Comparison of ENCODE assay signal across 1 cellular context in the genomic region with DNA sequence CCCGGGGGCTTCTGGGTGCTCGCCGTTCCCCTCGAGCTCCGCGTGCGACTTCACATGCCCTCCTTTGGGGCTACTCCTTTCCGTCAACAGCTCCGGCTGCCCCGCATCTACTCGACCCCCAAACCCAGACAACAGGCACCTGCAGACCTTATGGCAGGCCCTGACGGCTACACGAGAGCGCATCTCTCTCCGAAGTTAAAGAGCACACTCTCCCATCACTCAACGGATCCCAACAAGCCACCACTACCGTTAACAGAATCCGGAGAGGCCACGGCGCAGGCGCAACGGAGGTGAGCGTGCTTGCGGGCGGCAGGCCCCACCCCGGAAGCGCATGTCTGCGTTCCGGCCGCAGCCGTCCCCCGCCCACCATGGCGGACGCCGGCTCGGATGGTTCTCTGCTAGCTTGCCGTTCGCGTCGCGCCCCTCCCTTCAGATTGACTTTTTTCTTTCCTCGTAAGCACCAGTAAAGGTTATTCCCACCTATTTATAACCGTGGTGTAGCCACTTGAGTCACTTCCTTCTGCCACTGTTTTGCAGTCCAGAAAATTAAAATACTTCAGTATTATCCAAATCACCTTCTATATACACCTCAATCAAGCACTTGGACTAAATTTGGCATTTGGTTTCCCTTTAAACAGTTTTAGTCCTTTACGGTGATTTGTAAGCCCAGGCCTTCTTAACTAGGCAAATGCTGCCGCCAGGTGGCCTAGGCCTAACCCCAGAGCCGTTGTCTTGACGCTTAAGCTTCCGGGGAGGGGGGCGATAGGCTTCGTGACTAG.
TF ChIP-seq lines count a peak whose summit lies in the region.

A gene (minus strand): TSS at position 269 of the 779 bp plus-strand sequence. CDS start 86 bp downstream, at position 183.

TF ChIP-seq in K562, 482 proteins besides CTCF, POLR2A, EP300 and RAD21 (continued from another document and continues in another):
- no peak for TF ChIP-seq PURB (CRISPR knock-in tag; IDR thresholded peaks at IDR 0.05; ENCODE audit: low read depth)
- peak in 1 of 2 experiments; percentile 47; a peak in 1 of 3 replicates for TF ChIP-seq CBX3 (IDR thresholded peaks at IDR 0.05; ENCODE audit: borderline replicate concordance in 1 of 2, low read length in 2 of 2)
- TF ChIP-seq WHSC1 (IDR thresholded peaks at IDR 0.05; ENCODE audit: low read length), result no peak
- 0 out of 2 replicates have a peak, but pooled peaks have one; percentile 48 for TF ChIP-seq ILK (tag; IDR thresholded peaks at IDR 0.05; ENCODE audit: borderline replicate concordance, low read depth)
- TF ChIP-seq FOXK2 (conservative IDR thresholded peaks at IDR 0.05 in 1 of 2, IDR thresholded peaks at IDR 0.05 in 1 of 2; ENCODE audit: low read depth in 2 of 2), result peak; percentile 54 to 73; a peak in 3 of 4 replicates
- TF ChIP-seq, protein P1, sequence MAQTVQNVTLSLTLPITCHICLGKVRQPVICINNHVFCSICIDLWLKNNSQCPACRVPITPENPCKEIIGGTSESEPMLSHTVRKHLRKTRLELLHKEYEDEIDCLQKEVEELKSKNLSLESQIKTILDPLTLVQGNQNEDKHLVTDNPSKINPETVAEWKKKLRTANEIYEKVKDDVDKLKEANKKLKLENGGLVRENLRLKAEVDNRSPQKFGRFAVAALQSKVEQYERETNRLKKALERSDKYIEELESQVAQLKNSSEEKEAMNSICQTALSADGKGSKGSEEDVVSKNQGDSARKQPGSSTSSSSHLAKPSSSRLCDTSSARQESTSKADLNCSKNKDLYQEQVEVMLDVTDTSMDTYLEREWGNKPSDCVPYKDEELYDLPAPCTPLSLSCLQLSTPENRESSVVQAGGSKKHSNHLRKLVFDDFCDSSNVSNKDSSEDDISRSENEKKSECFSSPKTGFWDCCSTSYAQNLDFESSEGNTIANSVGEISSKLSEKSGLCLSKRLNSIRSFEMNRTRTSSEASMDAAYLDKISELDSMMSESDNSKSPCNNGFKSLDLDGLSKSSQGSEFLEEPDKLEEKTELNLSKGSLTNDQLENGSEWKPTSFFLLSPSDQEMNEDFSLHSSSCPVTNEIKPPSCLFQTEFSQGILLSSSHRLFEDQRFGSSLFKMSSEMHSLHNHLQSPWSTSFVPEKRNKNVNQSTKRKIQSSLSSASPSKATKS (CRISPR knock-in tag; IDR thresholded peaks at IDR 0.05), result 0 out of 2 replicates have a peak, but pooled peaks have one; percentile 62
- TF ChIP-seq, protein P2, sequence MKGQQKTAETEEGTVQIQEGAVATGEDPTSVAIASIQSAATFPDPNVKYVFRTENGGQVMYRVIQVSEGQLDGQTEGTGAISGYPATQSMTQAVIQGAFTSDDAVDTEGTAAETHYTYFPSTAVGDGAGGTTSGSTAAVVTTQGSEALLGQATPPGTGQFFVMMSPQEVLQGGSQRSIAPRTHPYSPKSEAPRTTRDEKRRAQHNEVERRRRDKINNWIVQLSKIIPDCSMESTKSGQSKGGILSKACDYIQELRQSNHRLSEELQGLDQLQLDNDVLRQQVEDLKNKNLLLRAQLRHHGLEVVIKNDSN (CRISPR knock-in tag; IDR thresholded peaks at IDR 0.05), result peak; percentile 40
- no peak for TF ChIP-seq YBX1 (IDR thresholded peaks at IDR 0.05)
- no peak for TF ChIP-seq ZKSCAN3 (CRISPR knock-in tag; IDR thresholded peaks at IDR 0.05)
- peak; percentile 57 for TF ChIP-seq BRD9 (IDR thresholded peaks at IDR 0.05; ENCODE audit: low read depth, partially characterized antibody)
- no peak for TF ChIP-seq PHB (CRISPR knock-in tag; IDR thresholded peaks at IDR 0.05)
- TF ChIP-seq RBBP5 (IDR thresholded peaks at IDR 0.05; ENCODE audit: borderline replicate concordance, insufficient read depth, low read length, poor library complexity, severe bottlenecking), result peak; percentile 66
- TF ChIP-seq GABPB1 (CRISPR knock-in tag; IDR thresholded peaks at IDR 0.05), result peak; percentile 94
- TF ChIP-seq, protein P3, sequence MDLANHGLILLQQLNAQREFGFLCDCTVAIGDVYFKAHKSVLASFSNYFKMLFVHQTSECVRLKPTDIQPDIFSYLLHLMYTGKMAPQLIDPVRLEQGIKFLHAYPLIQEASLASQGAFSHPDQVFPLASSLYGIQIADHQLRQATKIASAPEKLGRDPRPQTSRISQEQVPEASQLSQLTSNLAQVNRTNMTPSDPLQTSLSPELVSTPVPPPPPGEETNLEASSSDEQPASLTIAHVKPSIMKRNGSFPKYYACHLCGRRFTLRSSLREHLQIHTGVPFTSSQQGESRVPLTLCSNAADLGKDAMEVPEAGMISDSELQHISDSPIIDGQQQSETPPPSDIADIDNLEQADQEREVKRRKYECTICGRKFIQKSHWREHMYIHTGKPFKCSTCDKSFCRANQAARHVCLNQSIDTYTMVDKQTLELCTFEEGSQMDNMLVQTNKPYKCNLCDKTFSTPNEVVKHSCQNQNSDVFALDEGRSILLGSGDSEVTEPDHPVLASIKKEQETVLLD (IDR thresholded peaks at IDR 0.05), result peak; percentile 92
- no peak for TF ChIP-seq RFX7 (CRISPR knock-in tag; IDR thresholded peaks at IDR 0.05)
- peak; percentile 27 to 55; a peak in 1 of 4 replicates for TF ChIP-seq SRF (CRISPR knock-in tag; IDR thresholded peaks at IDR 0.05)
- TF ChIP-seq, protein P4, sequence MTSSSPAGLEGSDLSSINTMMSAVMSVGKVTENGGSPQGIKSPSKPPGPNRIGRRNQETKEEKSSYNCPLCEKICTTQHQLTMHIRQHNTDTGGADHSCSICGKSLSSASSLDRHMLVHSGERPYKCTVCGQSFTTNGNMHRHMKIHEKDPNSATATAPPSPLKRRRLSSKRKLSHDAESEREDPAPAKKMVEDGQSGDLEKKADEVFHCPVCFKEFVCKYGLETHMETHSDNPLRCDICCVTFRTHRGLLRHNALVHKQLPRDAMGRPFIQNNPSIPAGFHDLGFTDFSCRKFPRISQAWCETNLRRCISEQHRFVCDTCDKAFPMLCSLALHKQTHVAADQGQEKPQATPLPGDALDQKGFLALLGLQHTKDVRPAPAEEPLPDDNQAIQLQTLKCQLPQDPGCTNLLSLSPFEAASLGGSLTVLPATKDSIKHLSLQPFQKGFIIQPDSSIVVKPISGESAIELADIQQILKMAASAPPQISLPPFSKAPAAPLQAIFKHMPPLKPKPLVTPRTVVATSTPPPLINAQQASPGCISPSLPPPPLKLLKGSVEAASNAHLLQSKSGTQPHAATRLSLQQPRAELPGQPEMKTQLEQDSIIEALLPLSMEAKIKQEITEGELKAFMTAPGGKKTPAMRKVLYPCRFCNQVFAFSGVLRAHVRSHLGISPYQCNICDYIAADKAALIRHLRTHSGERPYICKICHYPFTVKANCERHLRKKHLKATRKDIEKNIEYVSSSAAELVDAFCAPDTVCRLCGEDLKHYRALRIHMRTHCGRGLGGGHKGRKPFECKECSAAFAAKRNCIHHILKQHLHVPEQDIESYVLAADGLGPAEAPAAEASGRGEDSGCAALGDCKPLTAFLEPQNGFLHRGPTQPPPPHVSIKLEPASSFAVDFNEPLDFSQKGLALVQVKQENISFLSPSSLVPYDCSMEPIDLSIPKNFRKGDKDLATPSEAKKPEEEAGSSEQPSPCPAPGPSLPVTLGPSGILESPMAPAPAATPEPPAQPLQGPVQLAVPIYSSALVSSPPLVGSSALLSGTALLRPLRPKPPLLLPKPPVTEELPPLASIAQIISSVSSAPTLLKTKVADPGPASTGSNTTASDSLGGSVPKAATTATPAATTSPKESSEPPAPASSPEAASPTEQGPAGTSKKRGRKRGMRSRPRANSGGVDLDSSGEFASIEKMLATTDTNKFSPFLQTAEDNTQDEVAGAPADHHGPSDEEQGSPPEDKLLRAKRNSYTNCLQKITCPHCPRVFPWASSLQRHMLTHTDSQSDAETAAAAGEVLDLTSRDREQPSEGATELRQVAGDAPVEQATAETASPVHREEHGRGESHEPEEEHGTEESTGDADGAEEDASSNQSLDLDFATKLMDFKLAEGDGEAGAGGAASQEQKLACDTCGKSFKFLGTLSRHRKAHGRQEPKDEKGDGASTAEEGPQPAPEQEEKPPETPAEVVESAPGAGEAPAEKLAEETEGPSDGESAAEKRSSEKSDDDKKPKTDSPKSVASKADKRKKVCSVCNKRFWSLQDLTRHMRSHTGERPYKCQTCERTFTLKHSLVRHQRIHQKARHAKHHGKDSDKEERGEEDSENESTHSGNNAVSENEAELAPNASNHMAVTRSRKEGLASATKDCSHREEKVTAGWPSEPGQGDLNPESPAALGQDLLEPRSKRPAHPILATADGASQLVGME (CRISPR knock-in tag; IDR thresholded peaks at IDR 0.05), result 0 out of 2 replicates have a peak, but pooled peaks have one; percentile 31
- TF ChIP-seq MEF2D (tag; conservative IDR thresholded peaks at IDR 0.05; ENCODE audit: low read depth), result peak; percentile 50; the same call in 1 of the 2 replicates
- no peak for TF ChIP-seq JUNB (CRISPR knock-in tag; conservative IDR thresholded peaks at IDR 0.05)
- peak; percentile 45; the same call in 1 of the 2 replicates for TF ChIP-seq ZNF134 (CRISPR knock-in tag; conservative IDR thresholded peaks at IDR 0.05)
- peak; percentile 96 for TF ChIP-seq RBFOX2 (IDR thresholded peaks at IDR 0.05; ENCODE audit: low read depth, low read length)
- TF ChIP-seq, protein P5, sequence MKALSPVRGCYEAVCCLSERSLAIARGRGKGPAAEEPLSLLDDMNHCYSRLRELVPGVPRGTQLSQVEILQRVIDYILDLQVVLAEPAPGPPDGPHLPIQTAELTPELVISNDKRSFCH (CRISPR knock-in tag; IDR thresholded peaks at IDR 0.05), result no peak
- TF ChIP-seq, protein P5 (tag; IDR thresholded peaks at IDR 0.05), result peak; percentile 74; the same call in 1 of the 2 replicates
- TF ChIP-seq, protein P6, sequence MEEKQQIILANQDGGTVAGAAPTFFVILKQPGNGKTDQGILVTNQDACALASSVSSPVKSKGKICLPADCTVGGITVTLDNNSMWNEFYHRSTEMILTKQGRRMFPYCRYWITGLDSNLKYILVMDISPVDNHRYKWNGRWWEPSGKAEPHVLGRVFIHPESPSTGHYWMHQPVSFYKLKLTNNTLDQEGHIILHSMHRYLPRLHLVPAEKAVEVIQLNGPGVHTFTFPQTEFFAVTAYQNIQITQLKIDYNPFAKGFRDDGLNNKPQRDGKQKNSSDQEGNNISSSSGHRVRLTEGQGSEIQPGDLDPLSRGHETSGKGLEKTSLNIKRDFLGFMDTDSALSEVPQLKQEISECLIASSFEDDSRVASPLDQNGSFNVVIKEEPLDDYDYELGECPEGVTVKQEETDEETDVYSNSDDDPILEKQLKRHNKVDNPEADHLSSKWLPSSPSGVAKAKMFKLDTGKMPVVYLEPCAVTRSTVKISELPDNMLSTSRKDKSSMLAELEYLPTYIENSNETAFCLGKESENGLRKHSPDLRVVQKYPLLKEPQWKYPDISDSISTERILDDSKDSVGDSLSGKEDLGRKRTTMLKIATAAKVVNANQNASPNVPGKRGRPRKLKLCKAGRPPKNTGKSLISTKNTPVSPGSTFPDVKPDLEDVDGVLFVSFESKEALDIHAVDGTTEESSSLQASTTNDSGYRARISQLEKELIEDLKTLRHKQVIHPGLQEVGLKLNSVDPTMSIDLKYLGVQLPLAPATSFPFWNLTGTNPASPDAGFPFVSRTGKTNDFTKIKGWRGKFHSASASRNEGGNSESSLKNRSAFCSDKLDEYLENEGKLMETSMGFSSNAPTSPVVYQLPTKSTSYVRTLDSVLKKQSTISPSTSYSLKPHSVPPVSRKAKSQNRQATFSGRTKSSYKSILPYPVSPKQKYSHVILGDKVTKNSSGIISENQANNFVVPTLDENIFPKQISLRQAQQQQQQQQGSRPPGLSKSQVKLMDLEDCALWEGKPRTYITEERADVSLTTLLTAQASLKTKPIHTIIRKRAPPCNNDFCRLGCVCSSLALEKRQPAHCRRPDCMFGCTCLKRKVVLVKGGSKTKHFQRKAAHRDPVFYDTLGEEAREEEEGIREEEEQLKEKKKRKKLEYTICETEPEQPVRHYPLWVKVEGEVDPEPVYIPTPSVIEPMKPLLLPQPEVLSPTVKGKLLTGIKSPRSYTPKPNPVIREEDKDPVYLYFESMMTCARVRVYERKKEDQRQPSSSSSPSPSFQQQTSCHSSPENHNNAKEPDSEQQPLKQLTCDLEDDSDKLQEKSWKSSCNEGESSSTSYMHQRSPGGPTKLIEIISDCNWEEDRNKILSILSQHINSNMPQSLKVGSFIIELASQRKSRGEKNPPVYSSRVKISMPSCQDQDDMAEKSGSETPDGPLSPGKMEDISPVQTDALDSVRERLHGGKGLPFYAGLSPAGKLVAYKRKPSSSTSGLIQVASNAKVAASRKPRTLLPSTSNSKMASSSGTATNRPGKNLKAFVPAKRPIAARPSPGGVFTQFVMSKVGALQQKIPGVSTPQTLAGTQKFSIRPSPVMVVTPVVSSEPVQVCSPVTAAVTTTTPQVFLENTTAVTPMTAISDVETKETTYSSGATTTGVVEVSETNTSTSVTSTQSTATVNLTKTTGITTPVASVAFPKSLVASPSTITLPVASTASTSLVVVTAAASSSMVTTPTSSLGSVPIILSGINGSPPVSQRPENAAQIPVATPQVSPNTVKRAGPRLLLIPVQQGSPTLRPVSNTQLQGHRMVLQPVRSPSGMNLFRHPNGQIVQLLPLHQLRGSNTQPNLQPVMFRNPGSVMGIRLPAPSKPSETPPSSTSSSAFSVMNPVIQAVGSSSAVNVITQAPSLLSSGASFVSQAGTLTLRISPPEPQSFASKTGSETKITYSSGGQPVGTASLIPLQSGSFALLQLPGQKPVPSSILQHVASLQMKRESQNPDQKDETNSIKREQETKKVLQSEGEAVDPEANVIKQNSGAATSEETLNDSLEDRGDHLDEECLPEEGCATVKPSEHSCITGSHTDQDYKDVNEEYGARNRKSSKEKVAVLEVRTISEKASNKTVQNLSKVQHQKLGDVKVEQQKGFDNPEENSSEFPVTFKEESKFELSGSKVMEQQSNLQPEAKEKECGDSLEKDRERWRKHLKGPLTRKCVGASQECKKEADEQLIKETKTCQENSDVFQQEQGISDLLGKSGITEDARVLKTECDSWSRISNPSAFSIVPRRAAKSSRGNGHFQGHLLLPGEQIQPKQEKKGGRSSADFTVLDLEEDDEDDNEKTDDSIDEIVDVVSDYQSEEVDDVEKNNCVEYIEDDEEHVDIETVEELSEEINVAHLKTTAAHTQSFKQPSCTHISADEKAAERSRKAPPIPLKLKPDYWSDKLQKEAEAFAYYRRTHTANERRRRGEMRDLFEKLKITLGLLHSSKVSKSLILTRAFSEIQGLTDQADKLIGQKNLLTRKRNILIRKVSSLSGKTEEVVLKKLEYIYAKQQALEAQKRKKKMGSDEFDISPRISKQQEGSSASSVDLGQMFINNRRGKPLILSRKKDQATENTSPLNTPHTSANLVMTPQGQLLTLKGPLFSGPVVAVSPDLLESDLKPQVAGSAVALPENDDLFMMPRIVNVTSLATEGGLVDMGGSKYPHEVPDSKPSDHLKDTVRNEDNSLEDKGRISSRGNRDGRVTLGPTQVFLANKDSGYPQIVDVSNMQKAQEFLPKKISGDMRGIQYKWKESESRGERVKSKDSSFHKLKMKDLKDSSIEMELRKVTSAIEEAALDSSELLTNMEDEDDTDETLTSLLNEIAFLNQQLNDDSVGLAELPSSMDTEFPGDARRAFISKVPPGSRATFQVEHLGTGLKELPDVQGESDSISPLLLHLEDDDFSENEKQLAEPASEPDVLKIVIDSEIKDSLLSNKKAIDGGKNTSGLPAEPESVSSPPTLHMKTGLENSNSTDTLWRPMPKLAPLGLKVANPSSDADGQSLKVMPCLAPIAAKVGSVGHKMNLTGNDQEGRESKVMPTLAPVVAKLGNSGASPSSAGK (IDR thresholded peaks at IDR 0.05), result peak; percentile 89
- TF ChIP-seq POLR2AphosphoS2 (IDR thresholded peaks at IDR 0.05; ENCODE audit: low read length), result peak; percentile 99
- TF ChIP-seq, protein P7, sequence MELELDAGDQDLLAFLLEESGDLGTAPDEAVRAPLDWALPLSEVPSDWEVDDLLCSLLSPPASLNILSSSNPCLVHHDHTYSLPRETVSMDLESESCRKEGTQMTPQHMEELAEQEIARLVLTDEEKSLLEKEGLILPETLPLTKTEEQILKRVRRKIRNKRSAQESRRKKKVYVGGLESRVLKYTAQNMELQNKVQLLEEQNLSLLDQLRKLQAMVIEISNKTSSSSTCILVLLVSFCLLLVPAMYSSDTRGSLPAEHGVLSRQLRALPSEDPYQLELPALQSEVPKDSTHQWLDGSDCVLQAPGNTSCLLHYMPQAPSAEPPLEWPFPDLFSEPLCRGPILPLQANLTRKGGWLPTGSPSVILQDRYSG (tag; conservative IDR thresholded peaks at IDR 0.05; ENCODE audit: low read depth), result no peak
- TF ChIP-seq NR2C1 (IDR thresholded peaks at IDR 0.05), result no peak; the same call in 1 of the 2 replicates
- TF ChIP-seq NR2C1 (tag; IDR thresholded peaks at IDR 0.05), result peak; percentile 41
